17 cellular contexts compared by ENCODE assay signal in the genomic region with DNA sequence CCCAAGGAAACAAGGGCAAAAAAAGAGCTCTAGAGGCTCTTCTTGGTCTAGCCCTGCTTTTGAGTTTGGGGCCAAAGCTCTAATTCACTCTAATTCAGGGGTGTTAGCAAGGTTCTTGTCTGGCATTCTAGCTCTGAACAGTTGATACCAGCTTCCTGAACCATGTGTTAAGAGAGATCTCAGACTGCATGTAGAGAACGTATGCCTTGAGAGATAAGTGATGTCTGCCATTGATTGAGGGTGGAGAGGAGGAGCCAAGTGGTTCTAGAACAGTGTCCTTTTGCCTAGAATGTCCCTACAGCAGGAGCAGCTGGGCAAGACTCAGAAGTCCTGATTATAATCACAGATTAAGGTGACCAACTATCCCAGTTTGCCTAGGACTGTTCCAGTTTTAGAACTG. TPM values are rescaled to one million over a fixed set of nuclear protein-coding genes. Genes with fewer than 3 reads are reported as not detected.
DNase-seq lines count a peak whose midpoint lies in the region; ATAC-seq and TF ChIP-seq lines count a peak whose summit lies in the region.
"Had no signal": no experiment of that assay in that cellular context is flagged by ENCODE, and none has a peak within 500 bp of the region (broad histone marks: within the 10 kb centered on the region; RNA-seq: fewer than 3 reads in every experiment).

No MANE protein-coding gene starts in this region.

- 0 out of 22 replicates have a peak overlapping the region, but pooled peaks of 1 of the 11 experiments have one; percentile 19 for H3K27ac ChIP-seq in BLaER1 treated with 17β-estradiol and CSF1 and Interleukin-3, amounts not matched to agents 10 nM and 100 nM
- H3K27ac ChIP-seq in osteoblast (ENCODE audit: low read depth, low read length) (peak overlapping the region; percentile 2), gastrocnemius medialis (no peak overlapping the region)

- intact Hi-C loops in gastrocnemius medialis (cut with DNase I; ENCODE audit: low total_unique reads) = loop anchor here (5.0 to 10.0 kb wide), 3 partner anchors 708 to 1413 kb away; a partner anchor contains a TSS

- in situ Hi-C loops in gastrocnemius medialis (cut with MboI; ENCODE audit: low sequenced_read_pairs in 4 of 4) = loop anchor here (10.0 to 25.0 kb wide), 5 partner anchors 561 to 1418 kb away; a partner anchor contains a TSS

- H3K4me2 ChIP-seq in BLaER1 treated with 17β-estradiol and CSF1 and Interleukin-3, amounts not matched to agents 10 nM and 100 nM = peak overlapping the region; percentile 56 to 83 (median 72); a peak in 15 of 22 replicates
- H3K4me2 ChIP-seq in osteoblast (ENCODE audit: insufficient read depth, low read length) = no peak overlapping the region

- H3K4me3 ChIP-seq in BLaER1 treated with 17β-estradiol and CSF1 and Interleukin-3, amounts not matched to agents 10 nM and 100 nM = no peak overlapping the region
- no peak overlapping the region for H3K4me3 ChIP-seq in osteoblast (ENCODE audit: insufficient read depth, low read length)
- H3K4me3 ChIP-seq in gastrocnemius medialis = no peak overlapping the region
- H3K4me3 ChIP-seq: GM12878 had no signal

- peaks cover 16 to 49% (median 25%) of the 10 kb centered on the region in 10 experiments for H3K4me1 ChIP-seq in BLaER1 treated with 17β-estradiol and CSF1 and Interleukin-3, amounts not matched to agents 10 nM and 100 nM
- H3K4me1 ChIP-seq in osteoblast (ENCODE audit: insufficient read depth, low read length) (peaks cover 23% of the 10 kb centered on the region), gastrocnemius medialis (peaks cover 7 to 31% of the 10 kb centered on the region in 2 donors)

- DNase-seq in HUDEP-2 (lab: John Stamatoyannopoulos, UW; ENCODE audit: unreplicated experiment in 76 of 76) (peak in 47 of 76 experiments; percentile 2 to 78 (median 36)), erythroblast (lab: John Stamatoyannopoulos, UW) (peak; percentile 82 to 92), osteoblast (ENCODE audit: insufficient read length, low spot score, missing footprints) (no peak), gastrocnemius medialis (no peak), GM10266 (ENCODE audit: extremely low spot score) (no peak), Ammon's horn (ENCODE audit: low spot score) (no peak)
- DNase-seq: ACHN; AML-193; Caco-2; CD4-positive, CD25-positive, alpha-beta regulatory T cell; GF-D8; GOT3; NCI-H2081 treated with DMSO at 0.1 percent for 48 hours had no signal

- H3K36me3 ChIP-seq in BLaER1 treated with 17β-estradiol and CSF1 and Interleukin-3, amounts not matched to agents 10 nM and 100 nM = no peaks in the 10 kb centered on the region
- H3K36me3 ChIP-seq in osteoblast (ENCODE audit: insufficient read depth, low read length) (no peaks in the 10 kb centered on the region), gastrocnemius medialis (no peaks in the 10 kb centered on the region)

- H3K79me2 ChIP-seq in osteoblast (ENCODE audit: insufficient read depth, low read length) = no peaks in the 10 kb centered on the region

- no peaks in the 10 kb centered on the region for H3K9me3 ChIP-seq in BLaER1 treated with 17β-estradiol and CSF1 and Interleukin-3, amounts not matched to agents 10 nM and 100 nM (replicated peaks in 1 of 11)
- H3K9me3 ChIP-seq in osteoblast (ENCODE audit: low read depth, low read length) = no peaks in the 10 kb centered on the region
- no peaks in the 10 kb centered on the region for H3K9me3 ChIP-seq in gastrocnemius medialis
- H3K9me3 ChIP-seq: Caco-2 had no signal

- H3K27me3 ChIP-seq in BLaER1 treated with 17β-estradiol and CSF1 and Interleukin-3, amounts not matched to agents 10 nM and 100 nM = no peaks in the 10 kb centered on the region
- no peaks in the 10 kb centered on the region for H3K27me3 ChIP-seq in osteoblast (ENCODE audit: insufficient read depth, low read length)
- H3K27me3 ChIP-seq in gastrocnemius medialis = no peaks in the 10 kb centered on the region

- no peak overlapping the region for H2AFZ ChIP-seq in osteoblast (ENCODE audit: low read length)

- ATAC-seq in gastrocnemius medialis (no peak), GM18511 (IDR thresholded peaks at IDR 0.05; ENCODE audit: unreplicated experiment) (no peak)
- ATAC-seq: GM12878, HCT116 had no signal

- H4K20me1 ChIP-seq in BLaER1 treated with 17β-estradiol and CSF1 and Interleukin-3, amounts not matched to agents 10 nM and 100 nM = 0 out of 22 replicates have a peak, but pooled peaks cover 0 to 4% (median 0%) of the 10 kb centered on the region in 11 experiments
- H4K20me1 ChIP-seq in osteoblast (ENCODE audit: insufficient read depth, low read length) = no peaks in the 10 kb centered on the region

- TF ChIP-seq CTCF in osteoblast (IDR thresholded peaks at IDR 0.05; ENCODE audit: extremely low read depth, low read depth, low read length) = no peak
- no peak for TF ChIP-seq CTCF in gastrocnemius medialis (IDR thresholded peaks at IDR 0.05 in 4 of 5, conservative IDR thresholded peaks at IDR 0.05 in 1 of 5)
- TF ChIP-seq CTCF in GM10266 (IDR thresholded peaks at IDR 0.05; ENCODE audit: control insufficient read depth, insufficient read depth, low read depth, missing control alignments) = no peak

- no peak overlapping the region for H3K9ac ChIP-seq in BLaER1 treated with 17β-estradiol and CSF1 and Interleukin-3, amounts not matched to agents 10 nM and 100 nM

- TF ChIP-seq POLR2A in erythroblast (IDR thresholded peaks at IDR 0.05; ENCODE audit: low read length) = no peak
- TF ChIP-seq POLR2A in gastrocnemius medialis (IDR thresholded peaks at IDR 0.05) = no peak

RNA-seq across cellular contexts. Expression of a gene that starts 18.2 kb away (rescaled TPM):
- total RNA-seq in osteoblast (10.9 and 24.8 TPM in 2 replicates), gastrocnemius medialis (1 to 10 TPM; 7.3 to 8.9 (median 7.8) TPM)

RNA-seq across cellular contexts. Expression of a gene that starts 19.4 kb away (rescaled TPM):
- total RNA-seq in osteoblast (9.4 and 11.5 TPM in 2 replicates), gastrocnemius medialis (1 to 10 TPM; 1.2 to 2.2 (median 1.7) TPM)

Comparison
In these comparisons a context has a peak if more than half of its experiments do, and no peak if none do; other contexts are left out.
1. DNase-seq: peak in HUDEP-2 (47 of 76) and erythroblast (2 of 2); none in osteoblast (single experiment), gastrocnemius medialis (0 of 2), GM10266 (single experiment) and Ammon's horn (single experiment).